Comparison of ENCODE assay signal across 1 cellular context in the genomic region with DNA sequence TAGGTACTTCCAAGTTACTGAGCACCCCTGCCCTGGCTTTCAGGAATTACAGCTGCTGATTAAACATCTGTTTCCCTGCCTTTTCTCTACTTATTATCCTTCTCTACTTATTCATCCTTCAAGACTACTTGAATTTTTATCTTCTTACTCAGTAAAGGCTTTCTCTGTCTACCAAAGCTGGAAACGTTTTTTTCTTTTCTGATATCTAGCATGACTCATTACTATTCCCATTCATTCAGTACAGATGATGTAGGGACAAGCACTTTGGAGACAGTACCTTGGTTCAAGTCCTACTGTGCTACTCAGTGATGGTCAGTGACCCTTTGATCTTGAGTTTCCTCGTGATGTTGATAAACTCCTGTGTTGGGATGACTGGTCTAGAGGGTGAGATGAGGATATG.
TF ChIP-seq lines count a peak whose summit lies in the region.

No MANE protein-coding gene starts in this region.

TF ChIP-seq in IMR-90, 13 proteins besides CTCF, POLR2A, EP300 and RAD21:
- TF ChIP-seq FOS (IDR thresholded peaks at IDR 0.05; ENCODE audit: low read depth, low read length) (peak; percentile 70), CHD1 (IDR thresholded peaks at IDR 0.05; ENCODE audit: low read depth, low read length) (no peak)
TF ChIP-seq in IMR-90: peak in this region for 1.
